In the genomic region with DNA sequence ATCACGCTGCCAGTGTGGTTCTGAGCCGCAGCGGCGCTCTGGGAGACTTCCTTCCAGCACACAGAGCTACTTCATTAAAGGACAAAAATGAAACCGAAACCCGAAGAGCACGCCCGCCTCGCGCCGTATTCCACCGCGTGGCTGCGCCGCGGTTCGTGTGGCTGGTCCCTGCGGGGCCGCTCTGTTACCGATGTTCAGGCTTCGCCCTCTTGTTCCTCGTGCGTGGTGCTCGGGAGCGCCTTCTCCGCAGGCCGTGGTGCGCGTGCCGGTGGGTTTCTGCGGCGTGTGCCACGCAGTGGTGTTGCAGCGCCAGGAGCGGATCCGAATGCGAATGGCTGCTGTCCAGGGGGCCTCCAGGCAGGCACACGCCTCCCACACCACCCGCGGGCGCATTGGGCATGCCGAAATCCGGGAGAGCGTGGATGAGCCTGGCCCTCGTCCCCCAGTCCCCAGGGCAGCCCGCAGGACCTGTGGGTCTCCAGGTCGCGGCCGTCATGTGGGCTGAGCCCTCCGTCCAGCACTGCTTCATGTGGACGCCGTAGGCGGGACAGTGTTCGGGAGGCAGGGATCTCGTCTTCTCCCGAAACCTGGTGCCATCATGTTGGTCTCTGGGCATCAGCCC, we compare ENCODE assay signal across 21 cellular contexts.
DNase-seq lines count a peak whose midpoint lies in the region; ATAC-seq, FAIRE-seq and TF ChIP-seq lines count a peak whose summit lies in the region.
"Had no signal": no experiment of that assay in that cellular context is flagged by ENCODE, and none has a peak within 500 bp of the region (broad histone marks: within the 10 kb centered on the region; RNA-seq: fewer than 3 reads in every experiment).

No MANE protein-coding gene starts in this region.

- H3K27me3 Mint-ChIP-seq in activated CD4-positive, alpha-beta memory T cell treated with anti-CD3 and anti-CD28 coated beads for 36 hours = no peaks in the 10 kb centered on the region
- H3K27me3 Mint-ChIP-seq in glutamatergic neuron (ENCODE audit: unreplicated experiment) = peaks cover 13% of the 10 kb centered on the region
- H3K27me3 Mint-ChIP-seq in H9 (ENCODE audit: low read depth) = no peaks in the 10 kb centered on the region; the same call in 1 of the 2 replicates
- H3K27me3 Mint-ChIP-seq: activated naive CD8-positive, alpha-beta T cell treated with anti-CD3 and anti-CD28 coated beads, Interleukin-2, amount 10 ng/mL, durations not matched to agents 7 days and 5 days had no signal

- no peak for TF ChIP-seq CTCF in C4-2B (conservative IDR thresholded peaks at IDR 0.05)
- no peak for TF ChIP-seq CTCF in kidney (IDR thresholded peaks at IDR 0.05; ENCODE audit: borderline replicate concordance, extremely low read depth, insufficient read depth)
- no peak for TF ChIP-seq CTCF in HepG2 (CRISPR knock-in tag; IDR thresholded peaks at IDR 0.05)
- no peak for TF ChIP-seq CTCF in glutamatergic neuron (IDR thresholded peaks at IDR 0.05; ENCODE audit: partially characterized antibody, unreplicated experiment)
- TF ChIP-seq CTCF in H9 (conservative IDR thresholded peaks at IDR 0.05) = no peak

- DNase-seq in H7 = peak; percentile 52
- peak; percentile 41 for DNase-seq in NCI-H774 (lab: John Stamatoyannopoulos, UW)
- peak; percentile 68 for DNase-seq in kidney
- DNase-seq in activated CD4-positive, alpha-beta memory T cell treated with anti-CD3 and anti-CD28 coated beads for 36 hours = no peak
- no peak for DNase-seq in HepG2 (ENCODE audit: low spot score)
- no peak for DNase-seq in glutamatergic neuron
- no peak for DNase-seq in H9
- DNase-seq: activated naive CD8-positive, alpha-beta T cell treated with anti-CD3 and anti-CD28 coated beads, Interleukin-2, amount 10 ng/mL, durations not matched to agents 7 days and 5 days; body of pancreas; colonic mucosa; COR-L47; EL; NCI-H187 treated with DMSO at 0.1 percent for 48 hours; NCI-H524 treated with DMSO at 0.1 percent for 48 hours; stimulated activated CD4-positive, alpha-beta T cell treated with anti-CD3 and anti-CD28 coated beads, Interleukin-15, amount 100 ng/mL, for 24 hours had no signal

- H3K79me2 ChIP-seq in HepG2 (ENCODE audit: insufficient read depth, low read length) (no peaks in the 10 kb centered on the region), H9 (ENCODE audit: insufficient read depth, low read length) (no peaks in the 10 kb centered on the region)

- H3K27me3 ChIP-seq in H7 (ENCODE audit: control insufficient read depth, insufficient read depth, low read length) = no peaks in the 10 kb centered on the region
- H3K27me3 ChIP-seq in HepG2 (ENCODE audit: control insufficient read depth in 1 of 2, insufficient read depth in 2 of 2, low read length in 2 of 2) = no peaks in the 10 kb centered on the region
- no peaks in the 10 kb centered on the region for H3K27me3 ChIP-seq in H9 (ENCODE audit: insufficient read depth, low read length)
- H3K27me3 ChIP-seq: body of pancreas, colonic mucosa, heart left ventricle, neutrophil had no signal

- TF ChIP-seq EP300 in HepG2 (IDR thresholded peaks at IDR 0.05; ENCODE audit: low read depth in 2 of 2, low read length in 2 of 2) = no peak
- no peak for TF ChIP-seq EP300 in HepG2 (CRISPR knock-in tag; IDR thresholded peaks at IDR 0.05; ENCODE audit: borderline replicate concordance)

- no peak for ATAC-seq in HepG2
- ATAC-seq: body of pancreas, heart left ventricle, Panc1 had no signal

- H3K27ac Mint-ChIP-seq in activated CD4-positive, alpha-beta memory T cell treated with anti-CD3 and anti-CD28 coated beads for 36 hours = no peak overlapping the region
- no peak overlapping the region for H3K27ac Mint-ChIP-seq in glutamatergic neuron (ENCODE audit: unreplicated experiment)
- no peak overlapping the region for H3K27ac Mint-ChIP-seq in H9
- H3K27ac Mint-ChIP-seq: activated naive CD8-positive, alpha-beta T cell treated with anti-CD3 and anti-CD28 coated beads, Interleukin-2, amount 10 ng/mL, durations not matched to agents 7 days and 5 days had no signal

- no peak for TF ChIP-seq RAD21 in HepG2 (CRISPR knock-in tag; IDR thresholded peaks at IDR 0.05)

- no peak overlapping the region for H2BK15ac ChIP-seq in H9 (ENCODE audit: low read depth, low read length)

- no peak overlapping the region for H3K14ac ChIP-seq in H9 (ENCODE audit: insufficient read depth, low read length)

- H3T11ph ChIP-seq in H9 (ENCODE audit: low read length) = no peak overlapping the region

- no peaks in the 10 kb centered on the region for H3K9me3 ChIP-seq in kidney (ENCODE audit: control insufficient read depth in 1 of 2, low read length in 2 of 2)
- no peaks in the 10 kb centered on the region for H3K9me3 ChIP-seq in HepG2 (ENCODE audit: low read length)
- no peaks in the 10 kb centered on the region for H3K9me3 ChIP-seq in H9 (ENCODE audit: control insufficient read depth, low read depth, low read length)
- H3K9me3 ChIP-seq: body of pancreas, colonic mucosa, heart left ventricle, neutrophil, thoracic aorta had no signal

- no peaks in the 10 kb centered on the region for H3K9me3 Mint-ChIP-seq in activated CD4-positive, alpha-beta memory T cell treated with anti-CD3 and anti-CD28 coated beads for 36 hours
- H3K9me3 Mint-ChIP-seq in glutamatergic neuron (ENCODE audit: unreplicated experiment) (peaks cover 6% of the 10 kb centered on the region), H9 (peaks cover 0 to 4% of the 10 kb centered on the region in 2 experiments; a peak in 1 of 5 replicates)
- H3K9me3 Mint-ChIP-seq: activated naive CD8-positive, alpha-beta T cell treated with anti-CD3 and anti-CD28 coated beads, Interleukin-2, amount 10 ng/mL, durations not matched to agents 7 days and 5 days had no signal

- H3K4me3 Mint-ChIP-seq in activated CD4-positive, alpha-beta memory T cell treated with anti-CD3 and anti-CD28 coated beads for 36 hours = no peak overlapping the region
- no peak overlapping the region for H3K4me3 Mint-ChIP-seq in glutamatergic neuron (ENCODE audit: unreplicated experiment)
- H3K4me3 Mint-ChIP-seq in H9 = no peak overlapping the region
- H3K4me3 Mint-ChIP-seq: activated naive CD8-positive, alpha-beta T cell treated with anti-CD3 and anti-CD28 coated beads, Interleukin-2, amount 10 ng/mL, durations not matched to agents 7 days and 5 days had no signal

- H3K4me2 ChIP-seq in HepG2 (ENCODE audit: low read depth, low read length) (no peak overlapping the region), H9 (ENCODE audit: insufficient read depth, insufficient read length, low read length) (no peak overlapping the region)

- H3K4ac ChIP-seq in H9 (ENCODE audit: low read depth, low read length) = no peak overlapping the region

- no peaks in the 10 kb centered on the region for H3K79me1 ChIP-seq in H9 (ENCODE audit: insufficient read depth, low read depth, low read length, poor library complexity, severe bottlenecking)

- no peak overlapping the region for H2BK12ac ChIP-seq in H9 (ENCODE audit: insufficient read length, low read depth, low read length)

- intact Hi-C loops in kidney (cut with DNase I) = no loop called here
- intact Hi-C loops in activated CD4-positive, alpha-beta memory T cell treated with anti-CD3 and anti-CD28 coated beads for 36 hours (cut with micrococcal nuclease) = no loop called here
- intact Hi-C loops in HepG2 (cut with micrococcal nuclease; ENCODE audit: unreplicated experiment) = no loop called here

- WGBS in HepG2 (ENCODE audit: low lambda C conversion rate) = 97% methylated on average over 37 of the region's 56 CpGs
- no CpG with 5 or more reads among the region's 56 CpGs for WGBS in H9 (ENCODE audit: extremely low coverage, insufficient read length, low lambda C conversion rate)

- TF ChIP-seq POLR2A in HepG2 (IDR thresholded peaks at IDR 0.05; ENCODE audit: insufficient read depth in 1 of 2, low read depth in 2 of 2, low read length in 2 of 2) = no peak

- FAIRE-seq in kidney (lab: Jason Lieb, UNC) (no peak), HepG2 (lab: Jason Lieb, UNC) (no peak)

- H3K23me2 ChIP-seq in H9 (ENCODE audit: insufficient read length, low read depth, low read length, poor library complexity, severe bottlenecking) = no peaks in the 10 kb centered on the region

- no peak overlapping the region for H3K9ac ChIP-seq in kidney (ENCODE audit: low read length in 2 of 2)
- H3K9ac ChIP-seq in HepG2 (ENCODE audit: insufficient read depth, low read depth, low read length) = no peak overlapping the region
- H3K9ac ChIP-seq in H9 (ENCODE audit: extremely low read depth, insufficient read length, low read length) = no peak overlapping the region

- H4K8ac ChIP-seq in H9 (replicated peaks; ENCODE audit: insufficient read length, low read depth, low read length) = no peak overlapping the region

- H3K4me3 ChIP-seq in H7 (ENCODE audit: insufficient read depth, low read depth, low read length) (no peak overlapping the region), kidney (ENCODE audit: low read length in 2 of 2) (no peak overlapping the region), HepG2 (replicated peaks in 1 of 3; ENCODE audit: insufficient read depth in 1 of 3, low read depth in 2 of 3, low read length in 3 of 3) (no peak overlapping the region)
- H3K4me3 ChIP-seq: body of pancreas, colonic mucosa, heart left ventricle, SK-N-MC, thoracic aorta had no signal

- H2BK20ac ChIP-seq in H9 (ENCODE audit: low read depth, low read length, poor library complexity, severe bottlenecking) = no peak overlapping the region

- CTCF ChIA-PET in activated CD4-positive, alpha-beta memory T cell treated with anti-CD3 and anti-CD28 coated beads for 36 hours (lab: Charles Lee) = no interaction called here
- CTCF ChIA-PET in HepG2 (lab: Yijun Ruan, JAX; ENCODE audit: low intra/inter-chr PET ratio, low total read pairs) = no interaction called here

- H4K91ac ChIP-seq in H9 (ENCODE audit: insufficient read length, low read depth, low read length) = no peak overlapping the region

- H2AK5ac ChIP-seq in H9 (ENCODE audit: insufficient read length, low read length) = no peak overlapping the region

- no peak overlapping the region for H2BK5ac ChIP-seq in H9 (ENCODE audit: insufficient read length, low read length)

- no peak overlapping the region for H2BK120ac ChIP-seq in H9 (ENCODE audit: low read depth, low read length, poor library complexity, severe bottlenecking)

- H3K4me1 ChIP-seq in kidney (ENCODE audit: control insufficient read depth in 1 of 2, insufficient read depth in 1 of 2, low read depth in 1 of 2, low read length in 2 of 2) (no peaks in the 10 kb centered on the region), HepG2 (ENCODE audit: insufficient read depth, low read length) (peaks cover 7% of the 10 kb centered on the region; the same call in 1 of the 2 replicates), H9 (ENCODE audit: insufficient read depth, low read length) (no peaks in the 10 kb centered on the region)
- H3K4me1 ChIP-seq: body of pancreas, colonic mucosa had no signal

- POLR2A ChIA-PET in activated CD4-positive, alpha-beta memory T cell treated with anti-CD3 and anti-CD28 coated beads for 36 hours (lab: Charles Lee) = no interaction called here
- POLR2A ChIA-PET in HepG2 (lab: Yijun Ruan, JAX) = no interaction called here

- H3K36me3 Mint-ChIP-seq in activated CD4-positive, alpha-beta memory T cell treated with anti-CD3 and anti-CD28 coated beads for 36 hours = no peaks in the 10 kb centered on the region
- no peaks in the 10 kb centered on the region for H3K36me3 Mint-ChIP-seq in glutamatergic neuron (ENCODE audit: unreplicated experiment)
- no peaks in the 10 kb centered on the region for H3K36me3 Mint-ChIP-seq in H9 (ENCODE audit: insufficient read depth in 1 of 3, low read depth in 3 of 3)
- H3K36me3 Mint-ChIP-seq: activated naive CD8-positive, alpha-beta T cell treated with anti-CD3 and anti-CD28 coated beads, Interleukin-2, amount 10 ng/mL, durations not matched to agents 7 days and 5 days had no signal

- H3K18ac ChIP-seq in H9 (ENCODE audit: insufficient read length, low read depth, low read length) = no peak overlapping the region

- no peak overlapping the region for H3K56ac ChIP-seq in H9 (ENCODE audit: insufficient read length, low read depth, low read length)

- no peak overlapping the region for H4K5ac ChIP-seq in H9 (ENCODE audit: insufficient read length, low read depth, low read length)

- no peaks in the 10 kb centered on the region for H3K4me1 Mint-ChIP-seq in activated CD4-positive, alpha-beta memory T cell treated with anti-CD3 and anti-CD28 coated beads for 36 hours (ENCODE audit: low read depth)
- H3K4me1 Mint-ChIP-seq in glutamatergic neuron (ENCODE audit: low read depth, unreplicated experiment) = peaks cover 2% of the 10 kb centered on the region
- peaks cover 3 to 4% of the 10 kb centered on the region in 2 experiments; a peak in 3 of 4 replicates for H3K4me1 Mint-ChIP-seq in H9
- H3K4me1 Mint-ChIP-seq: activated naive CD8-positive, alpha-beta T cell treated with anti-CD3 and anti-CD28 coated beads, Interleukin-2, amount 10 ng/mL, durations not matched to agents 7 days and 5 days had no signal

- in situ Hi-C loops in HepG2 (cut with HindIII; ENCODE audit: extremely low pct_ligation_motif_present, low pct_unique_long_range_greater_than_20kb) = no loop called here

- BruUV-seq in HepG2 (replicated peaks; lab: Mats Ljungman, UMichigan) = no TSS peak

- no peak overlapping the region for H3K23ac ChIP-seq in H9 (ENCODE audit: insufficient read length, low read depth, low read length)

- H3K27ac ChIP-seq in C4-2B (peak overlapping the region; percentile 58), kidney (ENCODE audit: low read depth in 2 of 2, low read length in 2 of 2) (no peak overlapping the region), HepG2 (ENCODE audit: extremely low read length, insufficient read depth, low read length) (no peak overlapping the region), H9 (ENCODE audit: insufficient read length, low read depth, low read length) (no peak overlapping the region)
- H3K27ac ChIP-seq: body of pancreas, colonic mucosa, heart left ventricle, neutrophil, SK-N-MC, thoracic aorta had no signal

- no peak overlapping the region for H2AFZ ChIP-seq in HepG2 (ENCODE audit: low read length)
- H2AFZ ChIP-seq in H9 (ENCODE audit: low read length) = no peak overlapping the region

- H4K20me1 ChIP-seq in HepG2 (ENCODE audit: insufficient read depth, low read length) (no peaks in the 10 kb centered on the region), H9 (ENCODE audit: control insufficient read depth, insufficient read depth, insufficient read length) (no peaks in the 10 kb centered on the region)

- H3K36me3 ChIP-seq in H7 (replicated peaks; ENCODE audit: control insufficient read depth, insufficient read depth, low read length) = no peaks in the 10 kb centered on the region
- no peaks in the 10 kb centered on the region for H3K36me3 ChIP-seq in kidney (ENCODE audit: control insufficient read depth in 1 of 2, insufficient read depth in 2 of 2, low read length in 2 of 2)
- no peaks in the 10 kb centered on the region for H3K36me3 ChIP-seq in HepG2 (replicated peaks in 1 of 2; ENCODE audit: control insufficient read depth in 1 of 2, insufficient read depth in 2 of 2, low read length in 2 of 2)
- H3K36me3 ChIP-seq: colonic mucosa, neutrophil, thoracic aorta had no signal

Comparison
In these comparisons a context has a peak if more than half of its experiments do, and no peak if none do; other contexts are left out.
1. DNase-seq: peak in H7 (single experiment), NCI-H774 (single experiment) and kidney (single experiment); none in activated CD4-positive, alpha-beta memory T cell treated with anti-CD3 and anti-CD28 coated beads for 36 hours (single experiment), HepG2 (single experiment), glutamatergic neuron (single experiment) and H9 (single experiment).